In the genomic region with DNA sequence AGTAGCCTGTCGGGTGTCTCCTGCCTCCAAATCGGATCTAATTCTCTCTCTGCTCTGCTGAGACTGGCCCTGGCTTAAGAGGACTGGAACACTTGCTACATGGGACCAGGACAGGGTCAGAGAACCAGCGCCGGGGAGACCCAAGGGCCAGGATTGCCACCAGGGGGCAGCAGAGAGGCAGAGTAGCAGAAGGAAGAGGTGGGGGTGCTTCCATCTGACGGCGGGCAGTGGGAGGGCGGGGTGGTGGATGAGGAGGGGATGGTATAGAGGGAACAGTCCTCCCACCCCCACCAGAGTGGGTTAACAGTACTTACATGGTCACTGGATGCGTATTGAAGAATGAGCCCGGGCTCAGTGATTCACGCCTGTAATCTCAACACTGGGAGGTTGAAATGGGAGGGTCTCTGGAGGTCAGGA, we compare ENCODE assay signal across 8 cellular contexts. TPM values are rescaled to one million over a fixed set of nuclear protein-coding genes. Genes with fewer than 3 reads are reported as not detected.
DNase-seq lines count a peak whose midpoint lies in the region; ATAC-seq and TF ChIP-seq lines count a peak whose summit lies in the region.

No MANE protein-coding gene starts in this region.

- TF ChIP-seq CTCF in HEK293 (tag by site-specific recombination; IDR thresholded peaks at IDR 0.05) = peak; percentile 85
- peak; percentile 85 for TF ChIP-seq CTCF in PC-3 (conservative IDR thresholded peaks at IDR 0.05; ENCODE audit: low read depth, low read length)
- TF ChIP-seq CTCF in fibroblast of lung (conservative IDR thresholded peaks at IDR 0.05 in 1 of 2, IDR thresholded peaks at IDR 0.05 in 1 of 2; ENCODE audit: low read depth in 1 of 2, low read length in 2 of 2) = peak; percentile 81 to 87
- TF ChIP-seq CTCF in neural cell (IDR thresholded peaks at IDR 0.05; ENCODE audit: poor library complexity, severe bottlenecking) = peak; percentile 34

- H3K27me3 Mint-ChIP-seq in activated T-cell treated with anti-CD3 and anti-CD28 coated beads, Interleukin-2, amount 50 U/mL, for 4 hours (ENCODE audit: low read depth) = no peaks in the 10 kb centered on the region
- no peaks in the 10 kb centered on the region for H3K27me3 Mint-ChIP-seq in stimulated activated naive CD8-positive, alpha-beta T cell treated with anti-CD3 and anti-CD28 coated beads, Interleukin-15, amount 100 ng/mL, for 72 hours

- H3K9me3 ChIP-seq in HEK293 (ENCODE audit: control insufficient read depth, insufficient read depth, low read depth, low read length) = no peaks in the 10 kb centered on the region
- no peaks in the 10 kb centered on the region for H3K9me3 ChIP-seq in PC-3 (ENCODE audit: low read length)
- no peaks in the 10 kb centered on the region for H3K9me3 ChIP-seq in fibroblast of lung (ENCODE audit: control insufficient read depth, insufficient read depth, low read depth, low read length)
- H3K9me3 ChIP-seq in neural cell (ENCODE audit: low read length) = no peaks in the 10 kb centered on the region

- H3K9me2 ChIP-seq in PC-3 (replicated peaks; ENCODE audit: low read length) (no peaks in the 10 kb centered on the region), neural cell (ENCODE audit: insufficient read depth, low read length) (no peaks in the 10 kb centered on the region)

- POLR2A ChIA-PET in HEK293 (lab: Yijun Ruan, JAX) = interaction anchor here (0.6 kb wide), 1 partner anchor 25 kb away, joined by 3 read pairs; no protein-coding TSS in a partner anchor
- POLR2A ChIA-PET in PC-3 (lab: Charles Lee; ENCODE audit: unreplicated experiment) = interaction anchor here (0.6 kb wide), 1 partner anchor 126 kb away, joined by 4 read pairs; no protein-coding TSS in a partner anchor

- ATAC-seq in PC-3 = peak; percentile 84
- ATAC-seq in activated T-cell treated with anti-CD3 and anti-CD28 coated beads, Interleukin-2, amount 50 U/mL, for 4 hours = peak; percentile 90 to 91
- peak; percentile 82 for ATAC-seq in stimulated activated naive CD8-positive, alpha-beta T cell treated with anti-CD3 and anti-CD28 coated beads, Interleukin-15, amount 100 ng/mL, for 72 hours
- ATAC-seq in GM18870 (IDR thresholded peaks at IDR 0.05; ENCODE audit: unreplicated experiment) = no peak

- H3K27me3 ChIP-seq in PC-3 (ENCODE audit: low read length) (no peaks in the 10 kb centered on the region), fibroblast of lung (ENCODE audit: control insufficient read depth, insufficient read depth, low read length) (no peaks in the 10 kb centered on the region), neural cell (ENCODE audit: insufficient read depth, low read depth, low read length) (no peaks in the 10 kb centered on the region)

- no TSS peak for BruUV-seq in PC-3 (replicated peaks; lab: Mats Ljungman, UMichigan)

- no peak overlapping the region for H3K27ac Mint-ChIP-seq in stimulated activated naive CD8-positive, alpha-beta T cell treated with anti-CD3 and anti-CD28 coated beads, Interleukin-15, amount 100 ng/mL, for 72 hours

- H3K36me3 ChIP-seq in HEK293 (ENCODE audit: control insufficient read depth in 2 of 2, insufficient read depth in 1 of 2, low read length in 2 of 2) (peaks cover 4 to 8% of the 10 kb centered on the region in 2 experiments; a peak in 2 of 3 replicates), PC-3 (ENCODE audit: low read depth, low read length) (no peaks in the 10 kb centered on the region), fibroblast of lung (ENCODE audit: control insufficient read depth, insufficient read depth, low read length) (no peaks in the 10 kb centered on the region), neural cell (ENCODE audit: insufficient read depth, low read length) (no peaks in the 10 kb centered on the region)

- H3K9me3 Mint-ChIP-seq in activated T-cell treated with anti-CD3 and anti-CD28 coated beads, Interleukin-2, amount 50 U/mL, for 4 hours = peaks cover 3% of the 10 kb centered on the region
- H3K9me3 Mint-ChIP-seq in stimulated activated naive CD8-positive, alpha-beta T cell treated with anti-CD3 and anti-CD28 coated beads, Interleukin-15, amount 100 ng/mL, for 72 hours = no peaks in the 10 kb centered on the region

- H3K4me3 Mint-ChIP-seq in activated T-cell treated with anti-CD3 and anti-CD28 coated beads, Interleukin-2, amount 50 U/mL, for 4 hours = no peak overlapping the region
- H3K4me3 Mint-ChIP-seq in stimulated activated naive CD8-positive, alpha-beta T cell treated with anti-CD3 and anti-CD28 coated beads, Interleukin-15, amount 100 ng/mL, for 72 hours = no peak overlapping the region

- H3K9ac ChIP-seq in PC-3 (ENCODE audit: low read length) (no peak overlapping the region), fibroblast of lung (ENCODE audit: insufficient read depth, low read length) (no peak overlapping the region), neural cell (ENCODE audit: low read length) (no peak overlapping the region)

- CTCF ChIA-PET in HEK293 (lab: Yijun Ruan, JAX) (interaction anchor here (0.6 to 7.9 kb wide), 31 partner anchors 8 to 392 kb away, joined by 3 to 197 read pairs (median 5); partner anchors contain the start of genes EHD2 and NOP53), PC-3 (lab: Charles Lee) (no interaction called here)

- H3K4me2 ChIP-seq in PC-3 (ENCODE audit: low read length) (no peak overlapping the region), fibroblast of lung (ENCODE audit: extremely low read depth, insufficient read depth, low read length) (no peak overlapping the region), neural cell (ENCODE audit: low read length) (no peak overlapping the region)

- TF ChIP-seq EP300 in neural cell (conservative IDR thresholded peaks at IDR 0.05; ENCODE audit: poor library complexity, severe bottlenecking) = no peak

- H3K27ac ChIP-seq in HEK293 (ENCODE audit: extremely low read depth, low read depth, low read length) = no peak overlapping the region
- H3K27ac ChIP-seq in PC-3 (ENCODE audit: low read length) = no peak overlapping the region
- no peak overlapping the region for H3K27ac ChIP-seq in fibroblast of lung (ENCODE audit: insufficient read depth, low read length)
- no peak overlapping the region for H3K27ac ChIP-seq in neural cell (ENCODE audit: low read length)

- TF ChIP-seq RAD21 in neural cell (conservative IDR thresholded peaks at IDR 0.05) = no peak

- H3K4me1 ChIP-seq in HEK293 (ENCODE audit: control insufficient read depth, insufficient read depth, low read length) = no peaks in the 10 kb centered on the region
- H3K4me1 ChIP-seq in PC-3 (ENCODE audit: insufficient read depth, low read length) = peaks cover 6% of the 10 kb centered on the region; the same call in 1 of the 2 replicates
- H3K4me1 ChIP-seq in fibroblast of lung (ENCODE audit: control insufficient read depth, extremely low read depth, insufficient read depth, low read length) = no peaks in the 10 kb centered on the region

- no peaks in the 10 kb centered on the region for H3K4me1 Mint-ChIP-seq in activated T-cell treated with anti-CD3 and anti-CD28 coated beads, Interleukin-2, amount 50 U/mL, for 4 hours (ENCODE audit: low read depth)
- H3K4me1 Mint-ChIP-seq in stimulated activated naive CD8-positive, alpha-beta T cell treated with anti-CD3 and anti-CD28 coated beads, Interleukin-15, amount 100 ng/mL, for 72 hours = peaks cover 14% of the 10 kb centered on the region

- H3K4me3 ChIP-seq in HEK293 (ENCODE audit: low read depth, low read length) (no peak overlapping the region), PC-3 (ENCODE audit: low read length) (no peak overlapping the region), fibroblast of lung (replicated peaks in 1 of 4; ENCODE audit: control extremely low read depth in 1 of 4, insufficient read depth in 1 of 4, low read depth in 3 of 4, low read length in 4 of 4) (no peak overlapping the region), neural cell (ENCODE audit: low read length) (no peak overlapping the region)

- peak in 12 of 14 donors; percentile 12 to 78 (median 40) for DNase-seq in C1 segment of cervical spinal cord (lab: John Stamatoyannopoulos, UW)
- peak; percentile 69 for DNase-seq in PC-3
- DNase-seq in activated T-cell treated with anti-CD3 and anti-CD28 coated beads, Interleukin-2, amount 50 U/mL, for 4 hours = peak; percentile 87
- peak; percentile 54 to 62 for DNase-seq in fibroblast of lung (ENCODE audit: low read depth in 2 of 2)
- peak; percentile 78 to 79 for DNase-seq in stimulated activated naive CD8-positive, alpha-beta T cell treated with anti-CD3 and anti-CD28 coated beads, Interleukin-15, amount 100 ng/mL, for 72 hours

- H3K79me2 ChIP-seq in PC-3 (ENCODE audit: low read length) (no peaks in the 10 kb centered on the region), fibroblast of lung (ENCODE audit: control insufficient read depth, insufficient read depth, low read length) (no peaks in the 10 kb centered on the region), neural cell (replicated peaks; ENCODE audit: insufficient read depth, low read length) (no peaks in the 10 kb centered on the region)

- H3K36me3 Mint-ChIP-seq in activated T-cell treated with anti-CD3 and anti-CD28 coated beads, Interleukin-2, amount 50 U/mL, for 4 hours (ENCODE audit: insufficient read depth) = no peaks in the 10 kb centered on the region

- H4K20me1 ChIP-seq in PC-3 (ENCODE audit: low read length) (no peaks in the 10 kb centered on the region), fibroblast of lung (ENCODE audit: control insufficient read depth, extremely low read depth, insufficient read depth, low read length) (no peaks in the 10 kb centered on the region), neural cell (ENCODE audit: insufficient read depth) (no peaks in the 10 kb centered on the region)

- H2AFZ ChIP-seq in PC-3 (ENCODE audit: low read length) = no peak overlapping the region
- H2AFZ ChIP-seq in fibroblast of lung (ENCODE audit: low read length) = no peak overlapping the region
- H2AFZ ChIP-seq in neural cell (ENCODE audit: low read depth, low read length) = no peak overlapping the region

- intact Hi-C loops in PC-3 (cut with micrococcal nuclease) = no loop called here

- H3F3A ChIP-seq in PC-3 (ENCODE audit: low read length, unreplicated experiment) = no peaks in the 10 kb centered on the region
- no peaks in the 10 kb centered on the region for H3F3A ChIP-seq in neural cell (ENCODE audit: insufficient read depth, low read length, poor library complexity, severe bottlenecking)

RNA-seq across cellular contexts. Expression of gene SELENOW, which starts 11.9 kb away (rescaled TPM):
- total RNA-seq in PC-3 (2014; rRNA removed) = 277 and 278 TPM in 2 replicates
- 10 to 100 TPM; 57.7 to 68.0 (median 62.5) TPM for total RNA-seq in activated T-cell treated with anti-CD3 and anti-CD28 coated beads, Interleukin-2, amount 50 U/mL, for 4 hours
- 142 and 155 TPM in 2 replicates for total RNA-seq in fibroblast of lung
- polyA plus RNA-seq in fibroblast of lung = 187 and 250 TPM in 2 replicates
- polyA plus RNA-seq in fibroblast of lung (2012) = 220 and 279 TPM in 2 replicates
- 261 and 313 TPM in 2 replicates for polyA minus RNA-seq in fibroblast of lung (ENCODE audit: low replicate concordance)
- polyA plus RNA-seq in neural cell = 811 and 902 TPM in 2 replicates
- 227 and 240 TPM in 2 replicates for polyA minus RNA-seq in neural cell

RNA-seq across cellular contexts. Expression of gene TPRX1, which starts 13.9 kb away (rescaled TPM):
- not detected in 2 replicates for total RNA-seq in PC-3 (2014; rRNA removed)
- not detected for total RNA-seq in activated T-cell treated with anti-CD3 and anti-CD28 coated beads, Interleukin-2, amount 50 U/mL, for 4 hours
- not detected in 2 replicates for total RNA-seq in fibroblast of lung
- polyA plus RNA-seq in fibroblast of lung = not detected in 2 replicates
- not detected in 2 replicates for polyA plus RNA-seq in fibroblast of lung (2012)
- polyA minus RNA-seq in fibroblast of lung (ENCODE audit: low replicate concordance) = not detected in 2 replicates
- not detected in 2 replicates for polyA plus RNA-seq in neural cell
- polyA minus RNA-seq in neural cell = not detected in 2 replicates

RNA-seq across cellular contexts. Expression of gene CRX, which starts 31.3 kb away (rescaled TPM):
- not detected in 2 replicates for total RNA-seq in PC-3 (2014; rRNA removed)
- total RNA-seq in activated T-cell treated with anti-CD3 and anti-CD28 coated beads, Interleukin-2, amount 50 U/mL, for 4 hours = not detected
- not detected in 2 replicates for total RNA-seq in fibroblast of lung
- not detected in 2 replicates for polyA plus RNA-seq in fibroblast of lung
- not detected in 2 replicates for polyA plus RNA-seq in fibroblast of lung (2012)
- not detected in 2 replicates for polyA minus RNA-seq in fibroblast of lung (ENCODE audit: low replicate concordance)
- polyA plus RNA-seq in neural cell = not detected in 2 replicates
- polyA minus RNA-seq in neural cell = not detected in 2 replicates

RNA-seq across cellular contexts. Expression of gene NOP53, which starts 45.1 kb away (rescaled TPM):
- 61.5 and 83.9 TPM in 2 replicates for total RNA-seq in PC-3 (2014; rRNA removed)
- 100 to 1,000 TPM; 260 to 295 (median 277) TPM for total RNA-seq in activated T-cell treated with anti-CD3 and anti-CD28 coated beads, Interleukin-2, amount 50 U/mL, for 4 hours
- 59.6 and 110 TPM in 2 replicates for total RNA-seq in fibroblast of lung
- polyA plus RNA-seq in fibroblast of lung = 47.2 and 60.8 TPM in 2 replicates
- 151 and 182 TPM in 2 replicates for polyA plus RNA-seq in fibroblast of lung (2012)
- polyA minus RNA-seq in fibroblast of lung (ENCODE audit: low replicate concordance) = 18.5 and 20.5 TPM in 2 replicates
- 65.0 and 87.0 TPM in 2 replicates for polyA plus RNA-seq in neural cell
- 61.8 and 147 TPM in 2 replicates for polyA minus RNA-seq in neural cell

Comparison
In these comparisons a context has a peak if more than half of its experiments do, and no peak if none do; other contexts are left out.
1. CTCF ChIP-seq: peak in every context shown above with its lines; median percentile 85 in HEK293; 85 in PC-3; 84 in fibroblast of lung; 34 in neural cell.